In the genomic region with DNA sequence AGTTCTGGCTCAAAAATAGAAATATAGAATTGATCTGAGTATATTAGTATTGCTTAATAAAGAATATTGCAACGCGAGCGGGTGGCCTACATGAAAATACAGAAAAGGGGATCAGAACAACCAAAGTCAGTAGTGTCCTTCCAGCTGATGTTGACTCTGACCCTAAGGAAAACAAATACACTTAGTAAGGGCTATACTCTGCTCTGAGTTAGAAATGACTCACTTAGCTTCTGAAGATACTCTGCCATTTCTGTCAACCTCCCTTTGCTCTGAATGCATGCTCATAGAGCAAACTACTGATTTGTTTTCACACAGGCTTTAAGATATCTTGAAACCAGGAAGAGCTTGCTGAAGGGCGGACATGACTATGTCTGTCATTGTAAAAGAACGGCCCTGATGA, we compare ENCODE assay signal across 9 cellular contexts. TPM values are rescaled to one million over a fixed set of nuclear protein-coding genes. Genes with fewer than 3 reads are reported as not detected.
"Had no signal": no experiment of that assay in that cellular context is flagged by ENCODE, and none has a peak within 500 bp of the region (broad histone marks: within the 10 kb centered on the region; RNA-seq: fewer than 3 reads in every experiment).

No MANE protein-coding gene starts in this region.

- H3K4me1 ChIP-seq: HAP-1 had no signal

- DNase-seq: GOT3, H7, HFFc6, KG1 had no signal

- H3K27ac ChIP-seq: HL-60 had no signal

- FAIRE-seq: HepG2 had no signal

- H3K9me3 ChIP-seq: HAP-1 had no signal

- H3K27ac Mint-ChIP-seq: HFFc6, IgD-negative memory B cell had no signal

- H3K4me3 ChIP-seq: HAP-1 had no signal

- H3K36me3 Mint-ChIP-seq: IgD-negative memory B cell had no signal

- H3K36me3 ChIP-seq: HAP-1 had no signal

- ATAC-seq: HCT116, HepG2 had no signal

- H3K9me3 Mint-ChIP-seq: HFFc6 had no signal

- H3K4me3 Mint-ChIP-seq: HFFc6, IgD-negative memory B cell had no signal

RNA-seq across cellular contexts. Expression of a gene that starts 22.6 kb away (rescaled TPM):
- total RNA-seq: HepG2, HFFc6 had no signal
- polyA plus RNA-seq: HepG2 had no signal
